Comparison of ENCODE assay signal across 14 cellular contexts in the genomic region with DNA sequence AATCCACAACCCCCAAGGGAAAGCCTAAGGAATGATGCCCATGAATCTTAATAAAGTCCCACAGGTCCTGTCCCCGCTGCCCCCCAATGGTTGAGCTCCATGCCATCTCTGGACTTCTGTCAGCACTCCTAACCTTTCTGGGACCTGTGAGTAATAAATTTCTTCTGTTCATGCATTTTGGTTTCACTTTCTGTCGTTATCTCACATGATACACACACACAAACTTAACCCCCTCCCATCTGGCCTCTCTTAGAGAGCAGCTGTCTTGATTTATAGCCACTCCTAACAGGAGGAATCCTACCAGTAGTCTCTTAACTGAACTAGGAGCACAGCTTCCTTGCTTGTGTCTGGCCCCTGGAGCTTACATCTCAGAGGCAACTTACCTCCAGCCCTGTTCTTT.
"Had no signal": no experiment of that assay in that cellular context is flagged by ENCODE, and none has a peak within 500 bp of the region (broad histone marks: within the 10 kb centered on the region; RNA-seq: fewer than 3 reads in every experiment).

No MANE protein-coding gene starts in this region.

- H3K4me3 Mint-ChIP-seq: central memory CD8-positive, alpha-beta T cell; dendritic cell treated with granulocyte-macrophage colony-stimulating factor and Interleukin-4, amounts not matched to agents 40 ng/mL and 50 ng/mL, for 4 days; naive thymus-derived CD8-positive, alpha-beta T cell; stimulated activated effector memory CD8-positive, alpha-beta T cell treated with anti-CD3 and anti-CD28 coated beads, Interleukin-12 subunit alpha, Interleukin-12 subunit beta, amount 100 ng/mL, for 72 hours had no signal

- DNase-seq: activated CD4-positive, alpha-beta T cell treated with anti-CD3 and anti-CD28 coated beads, Interleukin-2, amount 50 U/mL, for 1 hour; activated T-cell treated with anti-CD3 and anti-CD28 coated beads, Interleukin-2, amount 50 U/mL, for 1 hour; amniotic stem cell; body of pancreas; left colon; mammary epithelial cell; naive thymus-derived CD8-positive, alpha-beta T cell; nucleus accumbens; right cardiac atrium; thyroid gland had no signal

- H3K27ac Mint-ChIP-seq: activated naive CD4-positive, alpha-beta T cell treated with anti-CD3 and anti-CD28 coated beads, Interleukin-2, amount 50 U/mL, for 72 hours; dendritic cell treated with granulocyte-macrophage colony-stimulating factor and Interleukin-4, amounts not matched to agents 40 ng/mL and 50 ng/mL, for 4 days; naive thymus-derived CD8-positive, alpha-beta T cell; stimulated activated effector memory CD8-positive, alpha-beta T cell treated with anti-CD3 and anti-CD28 coated beads, Interleukin-12 subunit alpha, Interleukin-12 subunit beta, amount 100 ng/mL, for 72 hours had no signal

- H3K4me1 Mint-ChIP-seq: central memory CD8-positive, alpha-beta T cell; naive thymus-derived CD8-positive, alpha-beta T cell; stimulated activated effector memory CD8-positive, alpha-beta T cell treated with anti-CD3 and anti-CD28 coated beads, Interleukin-12 subunit alpha, Interleukin-12 subunit beta, amount 100 ng/mL, for 72 hours had no signal

- H3K36me3 Mint-ChIP-seq: stimulated activated effector memory CD8-positive, alpha-beta T cell treated with anti-CD3 and anti-CD28 coated beads, Interleukin-12 subunit alpha, Interleukin-12 subunit beta, amount 100 ng/mL, for 72 hours had no signal
